Comparison of ENCODE assay signal across 8 cellular contexts in genomic region chr14:69696633-69697557, GRCh38.
DNase-seq lines count a peak whose midpoint lies in the region.

No MANE protein-coding gene starts in this region.

- peak overlapping the region; percentile 13 to 24 for H3K9ac ChIP-seq in duodenal mucosa (ENCODE audit: low read depth in 1 of 2, low read length in 2 of 2)
- H3K9ac ChIP-seq in skeletal muscle tissue (ENCODE audit: low read depth in 1 of 3, low read length in 3 of 3) = no peak overlapping the region

- H3K36me3 ChIP-seq in duodenal mucosa (ENCODE audit: control insufficient read depth in 1 of 2, insufficient read depth in 2 of 2, low read length in 2 of 2) (no peaks in the 10 kb centered on the region), skeletal muscle tissue (ENCODE audit: control insufficient read depth in 3 of 3, insufficient read depth in 3 of 3, low read length in 3 of 3) (no peaks in the 10 kb centered on the region)
- H3K36me3 ChIP-seq in effector memory CD4-positive, alpha-beta T cell (ENCODE audit: control insufficient read depth, insufficient read depth, low read length) = no peaks in the 10 kb centered on the region

- peak overlapping the region in 1 of 2 donors; percentile 38 for H3K4me3 ChIP-seq in duodenal mucosa (ENCODE audit: low read depth in 1 of 2, low read length in 2 of 2)
- no peak overlapping the region for H3K4me3 ChIP-seq in skeletal muscle tissue (ENCODE audit: low read length in 3 of 3)
- no peak overlapping the region for H3K4me3 ChIP-seq in effector memory CD4-positive, alpha-beta T cell (ENCODE audit: insufficient read depth, low read depth, low read length, poor library complexity, severe bottlenecking)

- H3K27ac ChIP-seq in duodenal mucosa (ENCODE audit: low read depth, low read length) = peak overlapping the region; percentile 53
- peak overlapping the region; percentile 32 for H3K27ac ChIP-seq in skeletal muscle tissue (ENCODE audit: low read depth, low read length)
- no peak overlapping the region for H3K27ac ChIP-seq in effector memory CD4-positive, alpha-beta T cell (ENCODE audit: insufficient read depth, low read length, poor library complexity, severe bottlenecking)

- no peaks in the 10 kb centered on the region for H3K9me3 ChIP-seq in duodenal mucosa (ENCODE audit: control insufficient read depth in 1 of 2, low read length in 2 of 2)
- H3K9me3 ChIP-seq in skeletal muscle tissue (ENCODE audit: control insufficient read depth in 3 of 3, low read length in 3 of 3) = no peaks in the 10 kb centered on the region
- H3K9me3 ChIP-seq in effector memory CD4-positive, alpha-beta T cell (ENCODE audit: control insufficient read depth, low read length) = no peaks in the 10 kb centered on the region

- no peaks in the 10 kb centered on the region for H3K27me3 ChIP-seq in duodenal mucosa (ENCODE audit: control insufficient read depth in 1 of 2, insufficient read depth in 2 of 2, low read length in 2 of 2)
- no peaks in the 10 kb centered on the region for H3K27me3 ChIP-seq in skeletal muscle tissue (ENCODE audit: control insufficient read depth in 3 of 3, insufficient read depth in 3 of 3, low read length in 3 of 3)
- no peaks in the 10 kb centered on the region for H3K27me3 ChIP-seq in effector memory CD4-positive, alpha-beta T cell (replicated peaks; ENCODE audit: control insufficient read depth, insufficient read depth, low read length, poor library complexity, severe bottlenecking)

- DNase-seq in NCI-H2081 (lab: John Stamatoyannopoulos, UW) (peak; percentile 41 to 75), NCI-H2081 treated with DMSO at 0.1 percent for 48 hours (lab: John Stamatoyannopoulos, UW) (no peak), OCI-M1 (lab: John Stamatoyannopoulos, UW) (peak; percentile 97), mucosa of gallbladder (ENCODE audit: low spot score) (no peak), head of caudate nucleus (no peak)
- no peak for DNase-seq in effector memory CD4-positive, alpha-beta T cell

- intact Hi-C loops in head of caudate nucleus (cut with DNase I) = no loop called here

- H3K4me1 ChIP-seq in duodenal mucosa (ENCODE audit: control insufficient read depth in 1 of 2, insufficient read depth in 2 of 2, low read length in 2 of 2) = peaks cover 60 to 69% of the 10 kb centered on the region in 2 donors
- peaks cover 50 to 55% (median 54%) of the 10 kb centered on the region in 3 donors for H3K4me1 ChIP-seq in skeletal muscle tissue (ENCODE audit: control insufficient read depth in 3 of 3, insufficient read depth in 3 of 3, low read length in 3 of 3)
- peaks cover 20% of the 10 kb centered on the region for H3K4me1 ChIP-seq in effector memory CD4-positive, alpha-beta T cell (ENCODE audit: control insufficient read depth, insufficient read depth, low read length, poor library complexity, severe bottlenecking)

Comparison
In these comparisons a context has a peak if more than half of its experiments do, and no peak if none do; other contexts are left out.
1. DNase-seq: peak in NCI-H2081 (2 of 2) and OCI-M1 (single experiment); none in NCI-H2081 treated with DMSO at 0.1 percent for 48 hours (single experiment), mucosa of gallbladder (single experiment), effector memory CD4-positive, alpha-beta T cell (0 of 3) and head of caudate nucleus (0 of 42).
2. H3K9ac ChIP-seq: peak in duodenal mucosa (2 of 2); none in skeletal muscle tissue (0 of 3).